Comparison of ENCODE assay signal across 9 cellular contexts in the genomic region with DNA sequence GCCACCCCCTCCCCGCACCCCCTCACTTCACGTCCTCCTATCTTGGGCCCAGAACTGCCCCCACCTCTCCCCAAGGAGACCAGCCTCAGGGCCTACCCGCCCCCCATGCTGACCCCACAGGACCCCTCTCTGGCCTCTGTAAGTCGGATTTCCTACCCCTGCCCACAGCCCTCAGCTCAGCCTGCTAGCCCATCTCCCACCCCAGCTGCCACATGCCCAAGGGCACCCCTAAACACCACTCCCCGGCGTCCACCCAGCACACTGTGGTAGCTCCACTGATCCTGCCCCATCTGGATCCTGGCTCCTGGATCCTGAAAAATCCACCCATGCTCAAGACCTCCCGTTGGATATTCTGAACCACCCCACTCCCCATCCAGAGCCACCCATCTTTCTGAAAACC. TPM values are rescaled to one million over a fixed set of nuclear protein-coding genes. Genes with fewer than 3 reads are reported as not detected.
DNase-seq lines count a peak whose midpoint lies in the region; ATAC-seq and TF ChIP-seq lines count a peak whose summit lies in the region.
"Had no signal": no experiment of that assay in that cellular context is flagged by ENCODE, and none has a peak within 500 bp of the region (broad histone marks: within the 10 kb centered on the region; RNA-seq: fewer than 3 reads in every experiment).

No MANE protein-coding gene starts in this region.

- no peak overlapping the region for H3K27ac Mint-ChIP-seq in activated naive CD4-positive, alpha-beta T cell treated with anti-CD3 and anti-CD28 coated beads, Interleukin-2, amount 10 ng/mL, durations not matched to agents 7 days and 5 days

- no peaks in the 10 kb centered on the region for H3K9me3 Mint-ChIP-seq in activated naive CD4-positive, alpha-beta T cell treated with anti-CD3 and anti-CD28 coated beads, Interleukin-2, amount 10 ng/mL, durations not matched to agents 7 days and 5 days

- TF ChIP-seq POLR2A in transverse colon (IDR thresholded peaks at IDR 0.05) = no peak

- no peaks in the 10 kb centered on the region for H3K36me3 Mint-ChIP-seq in activated naive CD4-positive, alpha-beta T cell treated with anti-CD3 and anti-CD28 coated beads, Interleukin-2, amount 10 ng/mL, durations not matched to agents 7 days and 5 days

- peaks cover 28% of the 10 kb centered on the region for H3K4me1 Mint-ChIP-seq in activated naive CD4-positive, alpha-beta T cell treated with anti-CD3 and anti-CD28 coated beads, Interleukin-2, amount 10 ng/mL, durations not matched to agents 7 days and 5 days

- CTCF ChIA-PET in activated naive CD4-positive, alpha-beta T cell treated with anti-CD3 and anti-CD28 coated beads, Interleukin-2, amount 10 ng/mL, durations not matched to agents 7 days and 5 days (lab: Charles Lee) = no interaction called here

- peak overlapping the region; percentile 66 for H3K4me3 ChIP-seq in lower lobe of right lung
- H3K4me3 ChIP-seq in transverse colon = peak overlapping the region in 3 of 4 donors; percentile 86 to 93 (median 90)

- H3K4me1 ChIP-seq in lower lobe of right lung = peaks cover 30% of the 10 kb centered on the region
- peaks cover 7 to 45% (median 26%) of the 10 kb centered on the region in 4 donors for H3K4me1 ChIP-seq in transverse colon

- ATAC-seq in lower lobe of right lung (no peak), GM18511 (IDR thresholded peaks at IDR 0.05; ENCODE audit: unreplicated experiment) (no peak), HG02970 (IDR thresholded peaks at IDR 0.05; ENCODE audit: low FRiP score, unreplicated experiment) (no peak)

- peaks cover 44% of the 10 kb centered on the region for H3K27me3 Mint-ChIP-seq in activated naive CD4-positive, alpha-beta T cell treated with anti-CD3 and anti-CD28 coated beads, Interleukin-2, amount 10 ng/mL, durations not matched to agents 7 days and 5 days

- no peak for TF ChIP-seq EP300 in transverse colon (IDR thresholded peaks at IDR 0.05; ENCODE audit: low read depth)

- DNase-seq in activated naive CD4-positive, alpha-beta T cell treated with anti-CD3 and anti-CD28 coated beads, Interleukin-2, amount 10 ng/mL, durations not matched to agents 7 days and 5 days = no peak
- no peak for DNase-seq in activated naive CD4-positive, alpha-beta T cell treated with Interleukin-2 at 50 U/mL for 16 hours
- DNase-seq in lower lobe of right lung (no peak), transverse colon (no peak), NCI-H1048 (lab: John Stamatoyannopoulos, UW) (no peak)
- DNase-seq: stimulated activated CD4-positive, alpha-beta T cell treated with anti-CD3 and anti-CD28 coated beads, Interleukin-4, amount 100 ng/mL, for 24 hours had no signal

- H3K4me3 Mint-ChIP-seq in activated naive CD4-positive, alpha-beta T cell treated with anti-CD3 and anti-CD28 coated beads, Interleukin-2, amount 10 ng/mL, durations not matched to agents 7 days and 5 days = peak overlapping the region; percentile 77

- intact Hi-C loops in lower lobe of right lung (cut with DNase I) = no loop called here
- intact Hi-C loops in transverse colon (cut with DNase I; ENCODE audit: low total_unique reads) = no loop called here

- H3K9me3 ChIP-seq in lower lobe of right lung = no peaks in the 10 kb centered on the region
- H3K9me3 ChIP-seq in transverse colon = no peaks in the 10 kb centered on the region

- H3K27ac ChIP-seq in angular gyrus (ENCODE audit: low read depth, low read length) = peak overlapping the region; percentile 45
- no peak overlapping the region for H3K27ac ChIP-seq in lower lobe of right lung
- no peak overlapping the region for H3K27ac ChIP-seq in transverse colon

- H3K36me3 ChIP-seq in lower lobe of right lung = no peaks in the 10 kb centered on the region
- no peaks in the 10 kb centered on the region for H3K36me3 ChIP-seq in transverse colon

- in situ Hi-C loops in transverse colon (cut with MboI; ENCODE audit: low pct_ligation_motif_present in 1 of 4, low pct_unique_long_range_greater_than_20kb in 1 of 4, low sequenced_read_pairs in 3 of 4) = no loop called here

- TF ChIP-seq CTCF in lower lobe of right lung (IDR thresholded peaks at IDR 0.05) = no peak
- no peak for TF ChIP-seq CTCF in transverse colon (IDR thresholded peaks at IDR 0.05)

- 17 to 47% methylated on average over 1 to 5 of the region's 7 CpGs for WGBS in transverse colon (ENCODE audit: low coverage in 1 of 2), 2 donors

- H3K27me3 ChIP-seq in lower lobe of right lung (ENCODE audit: low read depth) = no peaks in the 10 kb centered on the region
- peaks cover 3% of the 10 kb centered on the region for H3K27me3 ChIP-seq in transverse colon

RNA-seq across cellular contexts. Expression of a gene that starts 0.8 kb away (rescaled TPM):
- total RNA-seq in lower lobe of right lung (11.7 TPM), transverse colon (10 to 100 TPM in 3 of 4 donors, 1 to 10 TPM in 1; 8.5 to 65.8 (median 15.0) TPM)

RNA-seq across cellular contexts. Expression of a gene that starts 43.4 kb away (rescaled TPM):
- total RNA-seq in lower lobe of right lung (2.5 TPM), transverse colon (under 1 TPM in 1 of 4 donors, not detected in 3; 0.16 TPM)

RNA-seq across cellular contexts. Expression of a gene that starts 57.5 kb away (rescaled TPM):
- total RNA-seq in lower lobe of right lung (6.6 TPM), transverse colon (1 to 10 TPM in 1 of 4 donors, under 1 TPM in 1, not detected in 2; 0.79 to 1.5 TPM)
